Comparison of ENCODE assay signal across 17 cellular contexts in the genomic region with DNA sequence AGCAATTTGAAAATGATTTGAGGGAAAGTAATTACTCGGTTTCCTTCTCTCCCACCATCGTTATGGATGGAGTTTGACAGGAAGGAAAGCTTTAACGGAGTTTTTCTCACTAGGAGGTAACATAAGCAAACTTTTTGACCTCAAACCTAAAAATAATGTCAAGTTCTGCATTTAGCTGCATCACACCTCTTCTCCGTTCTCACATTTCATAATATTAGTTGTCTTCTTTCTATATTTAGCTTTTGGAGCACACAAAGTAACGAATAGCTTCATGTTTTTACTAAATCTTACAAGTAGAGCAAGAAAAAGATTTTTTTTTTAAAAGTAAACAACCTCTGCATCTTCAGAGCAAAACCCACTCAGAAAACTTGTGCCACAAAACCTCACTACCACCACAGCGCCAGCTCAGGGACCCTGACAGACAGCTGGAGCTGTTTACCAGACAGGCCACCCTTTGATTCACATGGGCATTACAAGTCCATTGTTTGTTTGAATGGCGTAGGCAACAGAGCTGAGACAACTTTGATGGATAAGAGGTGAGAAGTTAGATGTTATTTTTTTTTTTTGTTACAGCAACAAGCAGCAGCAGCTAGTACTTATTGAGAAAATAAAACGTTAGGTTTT. TPM values are rescaled to one million over a fixed set of nuclear protein-coding genes. Genes with fewer than 3 reads are reported as not detected.
DNase-seq lines count a peak whose midpoint lies in the region; ATAC-seq and TF ChIP-seq lines count a peak whose summit lies in the region.
"Had no signal": no experiment of that assay in that cellular context is flagged by ENCODE, and none has a peak within 500 bp of the region (broad histone marks: within the 10 kb centered on the region; RNA-seq: fewer than 3 reads in every experiment).

No MANE protein-coding gene starts in this region.

- H3K79me2 ChIP-seq in SU-DHL-6 (ENCODE audit: insufficient read depth, low read length): no peaks in the 10 kb centered on the region

- H3K27me3 ChIP-seq in SU-DHL-6 (ENCODE audit: low read length) (no peaks in the 10 kb centered on the region), left lung (no peaks in the 10 kb centered on the region)
- H3K27me3 ChIP-seq: uterus had no signal

- H3K9me3 Mint-ChIP-seq in activated CD8-positive, alpha-beta T cell treated with anti-CD3 and anti-CD28 coated beads for 36 hours: no peaks in the 10 kb centered on the region
- no peaks in the 10 kb centered on the region for H3K9me3 Mint-ChIP-seq in activated CD8-positive, alpha-beta T cell treated with anti-CD3 and anti-CD28 coated beads, Interleukin-2, amount 10 ng/mL, durations not matched to agents 7 days and 5 days (ENCODE audit: insufficient read depth)
- no peaks in the 10 kb centered on the region for H3K9me3 Mint-ChIP-seq in HFFc6
- H3K9me3 Mint-ChIP-seq: activated naive CD8-positive, alpha-beta T cell treated with anti-CD3 and anti-CD28 coated beads for 36 hours had no signal

- H3K36me3 ChIP-seq in SU-DHL-6 (ENCODE audit: low read length) (no peaks in the 10 kb centered on the region), left lung (no peaks in the 10 kb centered on the region)
- H3K36me3 ChIP-seq: uterus had no signal

- H3K4me3 Mint-ChIP-seq in activated CD8-positive, alpha-beta T cell treated with anti-CD3 and anti-CD28 coated beads for 36 hours: no peak overlapping the region
- no peak overlapping the region for H3K4me3 Mint-ChIP-seq in activated CD8-positive, alpha-beta T cell treated with anti-CD3 and anti-CD28 coated beads, Interleukin-2, amount 10 ng/mL, durations not matched to agents 7 days and 5 days
- peak overlapping the region; percentile 62; the same call in 1 of the 2 replicates for H3K4me3 Mint-ChIP-seq in HFFc6
- H3K4me3 Mint-ChIP-seq: activated naive CD8-positive, alpha-beta T cell treated with anti-CD3 and anti-CD28 coated beads for 36 hours had no signal

- peak; percentile 42 for ATAC-seq in activated CD8-positive, alpha-beta T cell treated with anti-CD3 and anti-CD28 coated beads for 36 hours
- no peak for ATAC-seq in activated CD8-positive, alpha-beta T cell treated with anti-CD3 and anti-CD28 coated beads, Interleukin-2, amount 10 ng/mL, durations not matched to agents 7 days and 5 days
- ATAC-seq in left lung (no peak), GM21528 (IDR thresholded peaks at IDR 0.05; ENCODE audit: low FRiP score, unreplicated experiment) (no peak)
- ATAC-seq: SK-N-SH treated with all-trans-retinoic acid at 6 μM for 48 hours had no signal

- no peak for TF ChIP-seq CTCF in activated CD8-positive, alpha-beta T cell treated with anti-CD3 and anti-CD28 coated beads for 36 hours (IDR thresholded peaks at IDR 0.05)
- TF ChIP-seq CTCF in HFFc6 (IDR thresholded peaks at IDR 0.05) (no peak), SU-DHL-6 (IDR thresholded peaks at IDR 0.05; ENCODE audit: insufficient read depth, low read length, poor library complexity, severe bottlenecking) (no peak), left lung (IDR thresholded peaks at IDR 0.05) (no peak)

- H3K9me3 ChIP-seq in SU-DHL-6 (ENCODE audit: insufficient read depth, low read length) (no peaks in the 10 kb centered on the region), left lung (no peaks in the 10 kb centered on the region)
- H3K9me3 ChIP-seq: uterus had no signal

- no peak overlapping the region for H2AFZ ChIP-seq in SU-DHL-6 (ENCODE audit: low read depth, low read length, severe bottlenecking)

- no peaks in the 10 kb centered on the region for H3K36me3 Mint-ChIP-seq in activated CD8-positive, alpha-beta T cell treated with anti-CD3 and anti-CD28 coated beads for 36 hours (ENCODE audit: low read depth)
- no peaks in the 10 kb centered on the region for H3K36me3 Mint-ChIP-seq in activated CD8-positive, alpha-beta T cell treated with anti-CD3 and anti-CD28 coated beads, Interleukin-2, amount 10 ng/mL, durations not matched to agents 7 days and 5 days (ENCODE audit: low read depth)
- no peaks in the 10 kb centered on the region for H3K36me3 Mint-ChIP-seq in HFFc6 (ENCODE audit: low read depth)
- H3K36me3 Mint-ChIP-seq: activated naive CD8-positive, alpha-beta T cell treated with anti-CD3 and anti-CD28 coated beads for 36 hours had no signal

- no peaks in the 10 kb centered on the region for H4K20me1 ChIP-seq in SU-DHL-6 (ENCODE audit: low read depth, low read length)

- no peak overlapping the region for H3K27ac Mint-ChIP-seq in activated CD8-positive, alpha-beta T cell treated with anti-CD3 and anti-CD28 coated beads for 36 hours
- no peak overlapping the region for H3K27ac Mint-ChIP-seq in activated CD8-positive, alpha-beta T cell treated with anti-CD3 and anti-CD28 coated beads, Interleukin-2, amount 10 ng/mL, durations not matched to agents 7 days and 5 days
- H3K27ac Mint-ChIP-seq in HFFc6: no peak overlapping the region
- H3K27ac Mint-ChIP-seq: activated naive CD8-positive, alpha-beta T cell treated with anti-CD3 and anti-CD28 coated beads for 36 hours had no signal

- peak; percentile 54 for DNase-seq in activated CD8-positive, alpha-beta T cell treated with anti-CD3 and anti-CD28 coated beads for 36 hours
- DNase-seq in activated CD8-positive, alpha-beta T cell treated with anti-CD3 and anti-CD28 coated beads, Interleukin-2, amount 10 ng/mL, durations not matched to agents 7 days and 5 days: no peak
- no peak for DNase-seq in HFFc6
- DNase-seq in pons (ENCODE audit: low spot score): peak; percentile 20
- no peak for DNase-seq in NCI-H2029 treated with DMSO at 0.1 percent for 48 hours (lab: John Stamatoyannopoulos, UW)
- no peak for DNase-seq in left lung
- DNase-seq: activated CD8-positive, alpha-beta memory T cell treated with anti-CD3 and anti-CD28 coated beads, Interleukin-2, amount 50 U/mL, for 4 hours; activated naive CD8-positive, alpha-beta T cell treated with anti-CD3 and anti-CD28 coated beads for 36 hours; DMS153; stimulated activated naive CD4-positive, alpha-beta T cell treated with Interleukin-2 at 50 U/mL for 16 hours; uterus had no signal

- H3K9ac ChIP-seq in SU-DHL-6 (ENCODE audit: low read length): no peak overlapping the region

- H3K4me3 ChIP-seq in SU-DHL-6 (ENCODE audit: insufficient read depth, low read length, poor library complexity, severe bottlenecking) (no peak overlapping the region), left lung (no peak overlapping the region)
- H3K4me3 ChIP-seq: uterus had no signal

- peaks cover 0 to 2% of the 10 kb centered on the region in 2 donors for H3K4me1 ChIP-seq in left lung
- H3K4me1 ChIP-seq: uterus had no signal

- intact Hi-C loops in activated CD8-positive, alpha-beta T cell treated with anti-CD3 and anti-CD28 coated beads for 36 hours (cut with micrococcal nuclease): loop anchor here (5.0 kb wide), 1 partner anchor 432 kb away; no protein-coding TSS in a partner anchor
- intact Hi-C loops in left lung (cut with DNase I): no loop called here

- peaks cover 5% of the 10 kb centered on the region for H3K27me3 Mint-ChIP-seq in activated CD8-positive, alpha-beta T cell treated with anti-CD3 and anti-CD28 coated beads for 36 hours
- peaks cover 13% of the 10 kb centered on the region for H3K27me3 Mint-ChIP-seq in activated CD8-positive, alpha-beta T cell treated with anti-CD3 and anti-CD28 coated beads, Interleukin-2, amount 10 ng/mL, durations not matched to agents 7 days and 5 days (ENCODE audit: low read depth)
- peaks cover 5% of the 10 kb centered on the region for H3K27me3 Mint-ChIP-seq in HFFc6 (ENCODE audit: insufficient read depth)

- POLR2A ChIA-PET in activated CD8-positive, alpha-beta T cell treated with anti-CD3 and anti-CD28 coated beads for 36 hours (lab: Charles Lee): interaction anchor here (0.7 to 0.8 kb wide), 2 partner anchors 35 to 77 kb away, joined by 3 read pairs; no protein-coding TSS in a partner anchor
- POLR2A ChIA-PET in activated CD8-positive, alpha-beta T cell treated with anti-CD3 and anti-CD28 coated beads, Interleukin-2, amount 10 ng/mL, durations not matched to agents 7 days and 5 days (lab: Charles Lee): interaction anchor here (0.6 to 1.0 kb wide), 4 partner anchors 16 to 91 kb away, joined by 3 read pairs; no protein-coding TSS in a partner anchor

- H3K4me1 Mint-ChIP-seq in activated CD8-positive, alpha-beta T cell treated with anti-CD3 and anti-CD28 coated beads for 36 hours (ENCODE audit: low read depth): peaks cover 32% of the 10 kb centered on the region
- H3K4me1 Mint-ChIP-seq in activated CD8-positive, alpha-beta T cell treated with anti-CD3 and anti-CD28 coated beads, Interleukin-2, amount 10 ng/mL, durations not matched to agents 7 days and 5 days (ENCODE audit: low read depth): peaks cover 26% of the 10 kb centered on the region
- peaks cover 9% of the 10 kb centered on the region for H3K4me1 Mint-ChIP-seq in HFFc6 (ENCODE audit: low read depth)

- no peak overlapping the region for H3K27ac ChIP-seq in SU-DHL-6 (ENCODE audit: low read depth, low read length)
- H3K27ac ChIP-seq in left lung: no peak overlapping the region
- H3K27ac ChIP-seq: VCaP had no signal

- no peaks in the 10 kb centered on the region; the same call in 1 of the 2 replicates for H3F3A ChIP-seq in SU-DHL-6 (ENCODE audit: insufficient read depth)

- peak overlapping the region; percentile 20 for H3K4me2 ChIP-seq in SU-DHL-6 (ENCODE audit: low read depth, low read length, poor library complexity, severe bottlenecking)

- H3K9me2 ChIP-seq in SU-DHL-6 (replicated peaks; ENCODE audit: insufficient read depth, low read length): no peaks in the 10 kb centered on the region

- CTCF ChIA-PET in activated CD8-positive, alpha-beta T cell treated with anti-CD3 and anti-CD28 coated beads for 36 hours (lab: Charles Lee): interaction anchor here (0.7 to 1.5 kb wide), 9 partner anchors 11 to 185 kb away, joined by 3 to 8 read pairs (median 3); no protein-coding TSS in a partner anchor
- CTCF ChIA-PET in activated CD8-positive, alpha-beta T cell treated with anti-CD3 and anti-CD28 coated beads, Interleukin-2, amount 10 ng/mL, durations not matched to agents 7 days and 5 days (lab: Charles Lee): interaction anchor here (0.7 to 1.5 kb wide), 9 partner anchors 9 to 690 kb away, joined by 3 to 6 read pairs (median 3); no protein-coding TSS in a partner anchor

RNA-seq across cellular contexts. Expression of a gene that starts 21.9 kb away (rescaled TPM):
- 10 to 100 TPM; 55.0 to 55.6 TPM for total RNA-seq in activated CD8-positive, alpha-beta T cell treated with anti-CD3 and anti-CD28 coated beads for 36 hours
- total RNA-seq in activated CD8-positive, alpha-beta T cell treated with anti-CD3 and anti-CD28 coated beads, Interleukin-2, amount 10 ng/mL, durations not matched to agents 7 days and 5 days: 10 to 100 TPM; 31.1 to 32.6 TPM
- total RNA-seq in HFFc6 (2021; fragmentation: NEBNext Ultra II Directional; extraction: Animal tissue kit (Norgen Biotek cat#: 25700)): not detected
- total RNA-seq in left lung: under 1 TPM; 0.32 to 0.71 TPM
- total RNA-seq: endothelial cell of umbilical vein had no signal

RNA-seq across cellular contexts. Expression of a gene that starts 47.1 kb away (rescaled TPM):
- 10 to 100 TPM; 28.7 to 30.7 TPM for total RNA-seq in activated CD8-positive, alpha-beta T cell treated with anti-CD3 and anti-CD28 coated beads for 36 hours
- total RNA-seq in activated CD8-positive, alpha-beta T cell treated with anti-CD3 and anti-CD28 coated beads, Interleukin-2, amount 10 ng/mL, durations not matched to agents 7 days and 5 days: 1 to 10 TPM; 3.8 to 4.7 TPM
- total RNA-seq in HFFc6 (2021; fragmentation: NEBNext Ultra II Directional; extraction: Animal tissue kit (Norgen Biotek cat#: 25700)): not detected
- total RNA-seq in left lung: 1 to 10 TPM in 1 of 2 donors, under 1 TPM in 1; 0.70 to 1.4 TPM
- total RNA-seq: endothelial cell of umbilical vein, skeletal muscle tissue had no signal

Comparison
In these comparisons a context has a peak if more than half of its experiments do, and no peak if none do; other contexts are left out.
1. DNase-seq: peak in activated CD8-positive, alpha-beta T cell treated with anti-CD3 and anti-CD28 coated beads for 36 hours (single experiment) and pons (single experiment); none in activated CD8-positive, alpha-beta T cell treated with anti-CD3 and anti-CD28 coated beads, Interleukin-2, amount 10 ng/mL, durations not matched to agents 7 days and 5 days (single experiment), HFFc6 (single experiment), NCI-H2029 treated with DMSO at 0.1 percent for 48 hours (single experiment) and left lung (0 of 2).
2. RNA of a gene that starts 47.1 kb away (total RNA-seq): 28.7 to 30.7 TPM in activated CD8-positive, alpha-beta T cell treated with anti-CD3 and anti-CD28 coated beads for 36 hours; 3.8 to 4.7 TPM in activated CD8-positive, alpha-beta T cell treated with anti-CD3 and anti-CD28 coated beads, Interleukin-2, amount 10 ng/mL, durations not matched to agents 7 days and 5 days, 0.70 to 1.4 TPM in left lung and not detected in HFFc6; every median in the first group is over 4 times any median in the second.
3. RNA of a gene that starts 21.9 kb away (total RNA-seq): 55.0 to 55.6 TPM in activated CD8-positive, alpha-beta T cell treated with anti-CD3 and anti-CD28 coated beads for 36 hours and 31.1 to 32.6 TPM in activated CD8-positive, alpha-beta T cell treated with anti-CD3 and anti-CD28 coated beads, Interleukin-2, amount 10 ng/mL, durations not matched to agents 7 days and 5 days; 0.32 to 0.71 TPM in left lung and not detected in HFFc6; every median in the first group is over 10 times any median in the second.